Comparison of ENCODE assay signal across 8 cellular contexts in the genomic region with DNA sequence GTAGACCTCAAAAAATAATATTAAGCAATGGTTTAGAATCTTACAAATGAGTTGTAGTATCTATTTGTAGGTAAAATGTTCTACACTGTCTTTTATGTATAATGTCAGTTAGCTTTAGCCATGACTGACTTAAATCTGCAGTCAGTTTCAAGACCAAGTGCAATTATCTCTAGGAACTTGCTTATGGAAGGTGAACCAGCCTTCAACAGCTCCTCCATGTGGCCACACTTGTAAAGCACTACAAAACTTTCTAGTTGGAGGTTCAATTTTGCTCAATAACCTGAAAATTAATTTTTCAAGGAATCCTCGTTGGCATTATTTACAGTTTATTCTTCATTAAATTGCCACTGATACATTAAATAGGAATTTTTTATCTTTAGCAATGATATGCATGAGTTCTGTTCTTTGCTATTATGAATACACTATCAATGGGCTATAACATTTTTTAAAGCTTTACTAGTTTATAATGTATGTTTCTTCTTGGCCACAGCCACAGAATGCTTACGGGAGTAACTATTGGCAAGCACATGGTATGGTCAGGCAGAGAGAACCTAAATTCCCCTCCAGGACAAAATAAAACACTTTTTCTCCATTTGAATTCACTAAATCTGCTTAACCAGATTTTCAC.
DNase-seq lines count a peak whose midpoint lies in the region; ATAC-seq and TF ChIP-seq lines count a peak whose summit lies in the region.

No MANE protein-coding gene starts in this region.

- ATAC-seq in HG02981 (IDR thresholded peaks at IDR 0.05; ENCODE audit: unreplicated experiment) = peak; percentile 63
- peak; percentile 59; the same call in 1 of the 3 replicates for ATAC-seq in SK-N-SH treated with all-trans-retinoic acid at 6 μM for 48 hours
- no peak for ATAC-seq in HG03442 (IDR thresholded peaks at IDR 0.05; ENCODE audit: unreplicated experiment)

- no peaks in the 10 kb centered on the region for H3K4me1 ChIP-seq in iPS DF 6.9 (ENCODE audit: control insufficient read depth, insufficient read depth, low read length)

- H3K4me3 ChIP-seq in iPS DF 6.9 (ENCODE audit: low read length) = no peak overlapping the region

- CTCF ChIA-PET in GM10248 (lab: Yijun Ruan, JAX) = interaction anchor here (1.1 to 2.9 kb wide), 5 partner anchors 9 to 324 kb away, joined by 3 to 12 read pairs (median 3); no protein-coding TSS in a partner anchor

- no CpG with 5 or more reads among the region's 2 CpGs for WGBS in iPS DF 6.9 (ENCODE audit: insufficient coverage, insufficient read length)

- no peak for DNase-seq in GM10248 (ENCODE audit: extremely low spot score)
- DNase-seq in iPS DF 6.9 (ENCODE audit: low read depth, low spot score) = peak; percentile 16
- no peak for DNase-seq in GM19238 (ENCODE audit: insufficient read length, low spot score)
- DNase-seq in islet precursor cell = no peak
- no peak for DNase-seq in activated naive CD4-positive, alpha-beta T cell treated with Interleukin-2 at 50 U/mL for 16 hours

- H3K9me3 ChIP-seq in iPS DF 6.9 (ENCODE audit: control insufficient read depth, insufficient read depth, low read length) = no peaks in the 10 kb centered on the region

- TF ChIP-seq CTCF in GM10248 (IDR thresholded peaks at IDR 0.05; ENCODE audit: control extremely low read depth, extremely low read depth, low read depth, missing control alignments) = peak; percentile 27

- POLR2A ChIA-PET in GM10248 (lab: Yijun Ruan, JAX) = no interaction called here

- H3K27me3 ChIP-seq in iPS DF 6.9 (ENCODE audit: control insufficient read depth, insufficient read depth, low read length) = no peaks in the 10 kb centered on the region

- H3K27ac ChIP-seq in iPS DF 6.9 (ENCODE audit: low read length) = no peak overlapping the region

- H3K36me3 ChIP-seq in iPS DF 6.9 (ENCODE audit: control insufficient read depth, insufficient read depth, low read length) = no peaks in the 10 kb centered on the region

TF ChIP-seq in SK-N-SH treated with all-trans-retinoic acid at 6 μM for 48 hours, 23 proteins besides CTCF, POLR2A, EP300 and RAD21:
- TF ChIP-seq RARB (CRISPR knock-in tag; IDR thresholded peaks at IDR 0.05) = no peak
- TF ChIP-seq ESRRG (CRISPR knock-in tag; IDR thresholded peaks at IDR 0.05) = no peak
- TF ChIP-seq CSDC2 (CRISPR knock-in tag; IDR thresholded peaks at IDR 0.05) = no peak
- TF ChIP-seq, protein P1, sequence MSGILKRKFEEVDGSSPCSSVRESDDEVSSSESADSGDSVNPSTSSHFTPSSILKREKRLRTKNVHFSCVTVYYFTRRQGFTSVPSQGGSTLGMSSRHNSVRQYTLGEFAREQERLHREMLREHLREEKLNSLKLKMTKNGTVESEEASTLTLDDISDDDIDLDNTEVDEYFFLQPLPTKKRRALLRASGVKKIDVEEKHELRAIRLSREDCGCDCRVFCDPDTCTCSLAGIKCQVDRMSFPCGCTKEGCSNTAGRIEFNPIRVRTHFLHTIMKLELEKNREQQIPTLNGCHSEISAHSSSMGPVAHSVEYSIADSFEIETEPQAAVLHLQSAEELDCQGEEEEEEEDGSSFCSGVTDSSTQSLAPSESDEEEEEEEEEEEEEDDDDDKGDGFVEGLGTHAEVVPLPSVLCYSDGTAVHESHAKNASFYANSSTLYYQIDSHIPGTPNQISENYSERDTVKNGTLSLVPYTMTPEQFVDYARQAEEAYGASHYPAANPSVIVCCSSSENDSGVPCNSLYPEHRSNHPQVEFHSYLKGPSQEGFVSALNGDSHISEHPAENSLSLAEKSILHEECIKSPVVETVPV (CRISPR knock-in tag; IDR thresholded peaks at IDR 0.05) = no peak
- TF ChIP-seq TOX (CRISPR knock-in tag; IDR thresholded peaks at IDR 0.05; ENCODE audit: borderline replicate concordance) = no peak
- TF ChIP-seq POU6F1 (CRISPR knock-in tag; IDR thresholded peaks at IDR 0.05; ENCODE audit: borderline replicate concordance, low read depth) = no peak
TF ChIP-seq in SK-N-SH treated with all-trans-retinoic acid at 6 μM for 48 hours: peak in this region for 0.
